1 cellular context compared by ENCODE assay signal in the genomic region with DNA sequence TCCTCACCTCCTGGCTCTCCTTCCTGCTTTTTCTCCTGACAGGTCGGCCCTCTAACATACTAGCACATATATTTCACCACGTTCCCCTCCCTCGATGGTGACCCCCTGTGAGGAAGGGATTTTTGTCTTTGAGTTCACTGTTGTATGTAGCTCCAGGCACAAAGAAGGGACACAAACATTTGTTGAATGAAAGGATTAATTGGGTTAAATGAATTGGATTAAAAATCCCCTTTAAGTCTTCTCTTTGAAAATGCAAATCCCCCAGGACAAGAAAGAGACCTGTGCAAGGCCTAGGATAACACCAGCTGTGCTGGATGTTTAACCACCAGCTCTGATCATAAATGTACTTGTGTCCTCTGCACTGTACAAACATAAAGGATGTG.
TF ChIP-seq lines count a peak whose summit lies in the region.

No MANE protein-coding gene starts in this region.

TF ChIP-seq in GM23338, 12 proteins besides CTCF, POLR2A, EP300 and RAD21:
- TF ChIP-seq EZH2phosphoT487 (IDR thresholded peaks at IDR 0.05; ENCODE audit: unreplicated experiment) (no peak), ZNF331 (CRISPR knock-in tag; IDR thresholded peaks at IDR 0.05; ENCODE audit: low read depth) (no peak)
